In genomic region chr13:65656740-65657329, GRCh38 we compare ENCODE assay signal across 13 cellular contexts.
A peak's percentile ranks its signal among the peaks of the same experiment; 100 is the strongest.
DNase-seq lines count a peak whose midpoint lies in the region; ATAC-seq and TF ChIP-seq lines count a peak whose summit lies in the region.
"Had no signal": no experiment of that assay in that cellular context is flagged by ENCODE, and none has a peak within 500 bp of the region (broad histone marks: within the 10 kb centered on the region; RNA-seq: fewer than 3 reads in every experiment).

No MANE protein-coding gene starts in this region.

- H3K79me2 ChIP-seq in OCI-LY3 (ENCODE audit: low read length) = no peaks in the 10 kb centered on the region

- H3K36me3 Mint-ChIP-seq in endothelial cell (ENCODE audit: low read depth, unreplicated experiment) = no peaks in the 10 kb centered on the region
- no peaks in the 10 kb centered on the region for H3K36me3 Mint-ChIP-seq in natural killer cell treated with Interleukin-12 subunit alpha and Interleukin-12 subunit beta and Interleukin-15 and Interleukin-18, amount 100 ng/mL, for 72 hours
- H3K36me3 Mint-ChIP-seq: natural killer cell had no signal

- H2AFZ ChIP-seq in OCI-LY3 (ENCODE audit: low read depth, low read length) = no peak overlapping the region

- DNase-seq in NCI-H1092 treated with DMSO at 0.1 percent for 48 hours (lab: John Stamatoyannopoulos, UW) = peak; percentile 16
- DNase-seq in NCI-H1092 (lab: John Stamatoyannopoulos, UW) = no peak
- DNase-seq in endothelial cell (ENCODE audit: low spot score) = no peak
- DNase-seq in retinal pigment epithelial cell (ENCODE audit: low read depth) = no peak
- no peak for DNase-seq in natural killer cell treated with Interleukin-12 subunit alpha and Interleukin-12 subunit beta and Interleukin-15 and Interleukin-18, amount 100 ng/mL, for 72 hours (ENCODE audit: low spot score)
- DNase-seq: H7, natural killer cell, Peyer's patch, testis had no signal

- no peak for ATAC-seq in HG02588 (IDR thresholded peaks at IDR 0.05; ENCODE audit: unreplicated experiment)
- no peak for ATAC-seq in GM21825 (IDR thresholded peaks at IDR 0.05; ENCODE audit: unreplicated experiment)
- no peak for ATAC-seq in natural killer cell treated with Interleukin-12 subunit alpha and Interleukin-12 subunit beta and Interleukin-15 and Interleukin-18, amount 100 ng/mL, for 72 hours
- ATAC-seq: natural killer cell had no signal

- H3K4me1 Mint-ChIP-seq in endothelial cell (ENCODE audit: unreplicated experiment) = no peaks in the 10 kb centered on the region
- no peaks in the 10 kb centered on the region for H3K4me1 Mint-ChIP-seq in natural killer cell treated with Interleukin-12 subunit alpha and Interleukin-12 subunit beta and Interleukin-15 and Interleukin-18, amount 100 ng/mL, for 72 hours (ENCODE audit: low read depth in 2 of 2)
- H3K4me1 Mint-ChIP-seq: B cell, natural killer cell had no signal

- no peaks in the 10 kb centered on the region for H3K9me3 ChIP-seq in OCI-LY3 (ENCODE audit: insufficient read depth, low read length)
- H3K9me3 ChIP-seq: Peyer's patch, testis had no signal

- H3K4me1 ChIP-seq in OCI-LY3 (ENCODE audit: low read length) = peaks cover 20% of the 10 kb centered on the region
- H3K4me1 ChIP-seq: Peyer's patch, testis had no signal

- TF ChIP-seq CTCF in OCI-LY3 (IDR thresholded peaks at IDR 0.05; ENCODE audit: low read depth, low read length) = peak; percentile 88
- peak; percentile 48 for TF ChIP-seq CTCF in endothelial cell (IDR thresholded peaks at IDR 0.05; ENCODE audit: unreplicated experiment)
- TF ChIP-seq CTCF in retinal pigment epithelial cell (conservative IDR thresholded peaks at IDR 0.05; ENCODE audit: low read depth, low read length) = peak; percentile 53

- no peak overlapping the region for H3K4me3 Mint-ChIP-seq in endothelial cell (ENCODE audit: unreplicated experiment)
- H3K4me3 Mint-ChIP-seq in natural killer cell treated with Interleukin-12 subunit alpha and Interleukin-12 subunit beta and Interleukin-15 and Interleukin-18, amount 100 ng/mL, for 72 hours = no peak overlapping the region
- H3K4me3 Mint-ChIP-seq: B cell, natural killer cell had no signal

- no peaks in the 10 kb centered on the region for H4K20me1 ChIP-seq in OCI-LY3 (ENCODE audit: insufficient read depth, low read length)

- no peaks in the 10 kb centered on the region for H3K36me3 ChIP-seq in OCI-LY3 (replicated peaks; ENCODE audit: low read depth, low read length)
- H3K36me3 ChIP-seq: Peyer's patch had no signal

- no peak overlapping the region for H3K4me3 ChIP-seq in OCI-LY3 (ENCODE audit: low read length)
- no peak overlapping the region for H3K4me3 ChIP-seq in retinal pigment epithelial cell (ENCODE audit: low read length)
- H3K4me3 ChIP-seq: Peyer's patch, testis had no signal

- no peak overlapping the region for H3K27ac Mint-ChIP-seq in endothelial cell (ENCODE audit: unreplicated experiment)
- no peak overlapping the region for H3K27ac Mint-ChIP-seq in natural killer cell treated with Interleukin-12 subunit alpha and Interleukin-12 subunit beta and Interleukin-15 and Interleukin-18, amount 100 ng/mL, for 72 hours
- H3K27ac Mint-ChIP-seq: B cell, natural killer cell had no signal

- no peaks in the 10 kb centered on the region for H3K27me3 ChIP-seq in OCI-LY3 (ENCODE audit: low read depth, low read length)
- H3K27me3 ChIP-seq: Peyer's patch, testis had no signal

- no peaks in the 10 kb centered on the region for H3K27me3 Mint-ChIP-seq in endothelial cell (ENCODE audit: unreplicated experiment)
- no peaks in the 10 kb centered on the region for H3K27me3 Mint-ChIP-seq in natural killer cell treated with Interleukin-12 subunit alpha and Interleukin-12 subunit beta and Interleukin-15 and Interleukin-18, amount 100 ng/mL, for 72 hours
- H3K27me3 Mint-ChIP-seq: B cell had no signal

- H3K27ac ChIP-seq in OCI-LY3 (ENCODE audit: low read length) = no peak overlapping the region
- H3K27ac ChIP-seq: Peyer's patch, testis had no signal

- no peaks in the 10 kb centered on the region for H3K9me3 Mint-ChIP-seq in endothelial cell (ENCODE audit: unreplicated experiment)
- H3K9me3 Mint-ChIP-seq in natural killer cell treated with Interleukin-12 subunit alpha and Interleukin-12 subunit beta and Interleukin-15 and Interleukin-18, amount 100 ng/mL, for 72 hours = no peaks in the 10 kb centered on the region
- H3K9me3 Mint-ChIP-seq: natural killer cell had no signal

- H3K4me2 ChIP-seq in OCI-LY3 (ENCODE audit: low read length) = no peak overlapping the region

- no peak overlapping the region for H3K9ac ChIP-seq in OCI-LY3 (ENCODE audit: low read length)
